Comparison of ENCODE assay signal across 1 cellular context in genomic region chr22:46362221-46362933, GRCh38.
TF ChIP-seq lines count a peak whose summit lies in the region.

No MANE protein-coding gene starts in this region.

TF ChIP-seq in HepG2, 621 proteins besides CTCF, POLR2A, EP300 and RAD21 (continued from another document and continues in another):
- TF ChIP-seq HMGA1 (CRISPR knock-in tag; conservative IDR thresholded peaks at IDR 0.05) (no peak), EEA1 (CRISPR knock-in tag; IDR thresholded peaks at IDR 0.05; ENCODE audit: borderline replicate concordance) (no peak), ZNF674 (CRISPR knock-in tag; IDR thresholded peaks at IDR 0.05; ENCODE audit: low read depth) (no peak), DMTF1 (CRISPR knock-in tag; IDR thresholded peaks at IDR 0.05) (no peak), ZNF629 (CRISPR knock-in tag; conservative IDR thresholded peaks at IDR 0.05) (0 out of 2 replicates have a peak, but pooled peaks have one; percentile 24), ZNF720 (CRISPR knock-in tag; IDR thresholded peaks at IDR 0.05) (no peak), MYC (CRISPR knock-in tag; IDR thresholded peaks at IDR 0.05; ENCODE audit: borderline replicate concordance) (no peak; the same call in 1 of the 2 replicates), ZNF776 (CRISPR knock-in tag; IDR thresholded peaks at IDR 0.05) (no peak), HMG20B (CRISPR knock-in tag; conservative IDR thresholded peaks at IDR 0.05) (no peak), PHF21A (CRISPR knock-in tag; IDR thresholded peaks at IDR 0.05) (peak; percentile 80), ZNF891 (CRISPR knock-in tag; IDR thresholded peaks at IDR 0.05) (no peak), SAFB2 (CRISPR knock-in tag; IDR thresholded peaks at IDR 0.05; ENCODE audit: borderline replicate concordance, low read depth) (peak; percentile 32; the same call in 1 of the 2 replicates), ZNF207 (IDR thresholded peaks at IDR 0.05; ENCODE audit: borderline replicate concordance) (no peak), ZNF501 (CRISPR knock-in tag; IDR thresholded peaks at IDR 0.05) (no peak), REXO4 (CRISPR knock-in tag; IDR thresholded peaks at IDR 0.05; ENCODE audit: borderline replicate concordance) (no peak), DNMT3B (CRISPR knock-in tag; conservative IDR thresholded peaks at IDR 0.05) (no peak), RNF2 (conservative IDR thresholded peaks at IDR 0.05; ENCODE audit: low read depth) (no peak; the same call in 1 of the 2 replicates), RFXAP (CRISPR knock-in tag; IDR thresholded peaks at IDR 0.05; ENCODE audit: borderline replicate concordance) (0 out of 2 replicates have a peak, but pooled peaks have one; percentile 52), KLF13 (CRISPR knock-in tag; IDR thresholded peaks at IDR 0.05) (no peak), HMGXB4 (CRISPR knock-in tag; IDR thresholded peaks at IDR 0.05; ENCODE audit: borderline replicate concordance in 1 of 2, low read depth in 1 of 2) (peak in 1 of 2 experiments; percentile 50; a peak in 1 of 4 replicates), ZNF550 (CRISPR knock-in tag; IDR thresholded peaks at IDR 0.05; ENCODE audit: borderline replicate concordance) (no peak), CBFB (CRISPR knock-in tag; IDR thresholded peaks at IDR 0.05) (no peak), POLR2AphosphoS2 (IDR thresholded peaks at IDR 0.05; ENCODE audit: low read depth, low read length) (no peak), ZNF30 (CRISPR knock-in tag; IDR thresholded peaks at IDR 0.05) (no peak), ZSCAN20 (CRISPR knock-in tag; IDR thresholded peaks at IDR 0.05; ENCODE audit: borderline replicate concordance) (no peak), MEIS1 (CRISPR knock-in tag; IDR thresholded peaks at IDR 0.05; ENCODE audit: borderline replicate concordance) (peak; percentile 48; the same call in 1 of the 2 replicates), PPARG (CRISPR knock-in tag; conservative IDR thresholded peaks at IDR 0.05) (peak; percentile 37; the same call in 1 of the 2 replicates), ZGPAT (CRISPR knock-in tag; IDR thresholded peaks at IDR 0.05) (0 out of 2 replicates have a peak, but pooled peaks have one; percentile 33), ETV5 (CRISPR knock-in tag; IDR thresholded peaks at IDR 0.05; ENCODE audit: borderline replicate concordance) (peak; percentile 66; the same call in 1 of the 2 replicates), NFE2 (CRISPR knock-in tag; IDR thresholded peaks at IDR 0.05) (no peak), NFRKB (IDR thresholded peaks at IDR 0.05) (no peak), MED8 (CRISPR knock-in tag; IDR thresholded peaks at IDR 0.05; ENCODE audit: insufficient replicate concordance) (no peak), CHD4 (IDR thresholded peaks at IDR 0.05; ENCODE audit: borderline replicate concordance, low read length) (0 out of 2 replicates have a peak, but pooled peaks have one; percentile 12), ZSCAN29 (CRISPR knock-in tag; conservative IDR thresholded peaks at IDR 0.05) (no peak), NR0B2 (CRISPR knock-in tag; IDR thresholded peaks at IDR 0.05) (no peak), ZNF616 (CRISPR knock-in tag; IDR thresholded peaks at IDR 0.05; ENCODE audit: low read depth) (no peak), SMARCE1 (IDR thresholded peaks at IDR 0.05; ENCODE audit: borderline replicate concordance) (no peak), CEBPG (CRISPR knock-in tag; IDR thresholded peaks at IDR 0.05) (peak; percentile 73), ZNF7 (CRISPR knock-in tag; IDR thresholded peaks at IDR 0.05) (no peak), NR2F6 (IDR thresholded peaks at IDR 0.05) (no peak), NR2F6 (CRISPR knock-in tag; IDR thresholded peaks at IDR 0.05) (0 out of 2 replicates have a peak, but pooled peaks have one; percentile 7), ZSCAN21 (CRISPR knock-in tag; IDR thresholded peaks at IDR 0.05; ENCODE audit: borderline replicate concordance) (no peak), ZBTB46 (CRISPR knock-in tag; IDR thresholded peaks at IDR 0.05; ENCODE audit: borderline replicate concordance) (no peak), ZNF335 (CRISPR knock-in tag; IDR thresholded peaks at IDR 0.05) (no peak), ZNF780A (CRISPR knock-in tag; IDR thresholded peaks at IDR 0.05) (no peak), FOXK2 (IDR thresholded peaks at IDR 0.05) (no peak), ZNF333 (CRISPR knock-in tag; IDR thresholded peaks at IDR 0.05; ENCODE audit: borderline replicate concordance) (no peak), ZNF10 (CRISPR knock-in tag; IDR thresholded peaks at IDR 0.05; ENCODE audit: borderline replicate concordance, low read depth) (no peak), TOE1 (CRISPR knock-in tag; IDR thresholded peaks at IDR 0.05) (no peak), MIXL1 (CRISPR knock-in tag; IDR thresholded peaks at IDR 0.05) (no peak), LCORL (IDR thresholded peaks at IDR 0.05) (no peak), LCORL (CRISPR knock-in tag; IDR thresholded peaks at IDR 0.05) (peak; percentile 54), FIP1L1 (IDR thresholded peaks at IDR 0.05; ENCODE audit: borderline replicate concordance, insufficient read depth, low read depth, low read length) (no peak), HNF4A (CRISPR knock-in tag; IDR thresholded peaks at IDR 0.05) (peak; percentile 69)
- TF ChIP-seq, protein P1, sequence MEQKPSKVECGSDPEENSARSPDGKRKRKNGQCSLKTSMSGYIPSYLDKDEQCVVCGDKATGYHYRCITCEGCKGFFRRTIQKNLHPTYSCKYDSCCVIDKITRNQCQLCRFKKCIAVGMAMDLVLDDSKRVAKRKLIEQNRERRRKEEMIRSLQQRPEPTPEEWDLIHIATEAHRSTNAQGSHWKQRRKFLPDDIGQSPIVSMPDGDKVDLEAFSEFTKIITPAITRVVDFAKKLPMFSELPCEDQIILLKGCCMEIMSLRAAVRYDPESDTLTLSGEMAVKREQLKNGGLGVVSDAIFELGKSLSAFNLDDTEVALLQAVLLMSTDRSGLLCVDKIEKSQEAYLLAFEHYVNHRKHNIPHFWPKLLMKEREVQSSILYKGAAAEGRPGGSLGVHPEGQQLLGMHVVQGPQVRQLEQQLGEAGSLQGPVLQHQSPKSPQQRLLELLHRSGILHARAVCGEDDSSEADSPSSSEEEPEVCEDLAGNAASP (CRISPR knock-in tag; IDR thresholded peaks at IDR 0.05; ENCODE audit: borderline replicate concordance) = peak; percentile 33; the same call in 1 of the 2 replicates
- TF ChIP-seq, protein P2, sequence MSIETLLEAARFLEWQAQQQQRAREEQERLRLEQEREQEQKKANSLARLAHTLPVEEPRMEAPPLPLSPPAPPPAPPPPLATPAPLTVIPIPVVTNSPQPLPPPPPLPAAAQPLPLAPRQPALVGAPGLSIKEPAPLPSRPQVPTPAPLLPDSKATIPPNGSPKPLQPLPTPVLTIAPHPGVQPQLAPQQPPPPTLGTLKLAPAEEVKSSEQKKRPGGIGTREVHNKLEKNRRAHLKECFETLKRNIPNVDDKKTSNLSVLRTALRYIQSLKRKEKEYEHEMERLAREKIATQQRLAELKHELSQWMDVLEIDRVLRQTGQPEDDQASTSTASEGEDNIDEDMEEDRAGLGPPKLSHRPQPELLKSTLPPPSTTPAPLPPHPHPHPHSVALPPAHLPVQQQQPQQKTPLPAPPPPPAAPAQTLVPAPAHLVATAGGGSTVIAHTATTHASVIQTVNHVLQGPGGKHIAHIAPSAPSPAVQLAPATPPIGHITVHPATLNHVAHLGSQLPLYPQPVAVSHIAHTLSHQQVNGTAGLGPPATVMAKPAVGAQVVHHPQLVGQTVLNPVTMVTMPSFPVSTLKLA (IDR thresholded peaks at IDR 0.05) = no peak
- TF ChIP-seq, protein P3, sequence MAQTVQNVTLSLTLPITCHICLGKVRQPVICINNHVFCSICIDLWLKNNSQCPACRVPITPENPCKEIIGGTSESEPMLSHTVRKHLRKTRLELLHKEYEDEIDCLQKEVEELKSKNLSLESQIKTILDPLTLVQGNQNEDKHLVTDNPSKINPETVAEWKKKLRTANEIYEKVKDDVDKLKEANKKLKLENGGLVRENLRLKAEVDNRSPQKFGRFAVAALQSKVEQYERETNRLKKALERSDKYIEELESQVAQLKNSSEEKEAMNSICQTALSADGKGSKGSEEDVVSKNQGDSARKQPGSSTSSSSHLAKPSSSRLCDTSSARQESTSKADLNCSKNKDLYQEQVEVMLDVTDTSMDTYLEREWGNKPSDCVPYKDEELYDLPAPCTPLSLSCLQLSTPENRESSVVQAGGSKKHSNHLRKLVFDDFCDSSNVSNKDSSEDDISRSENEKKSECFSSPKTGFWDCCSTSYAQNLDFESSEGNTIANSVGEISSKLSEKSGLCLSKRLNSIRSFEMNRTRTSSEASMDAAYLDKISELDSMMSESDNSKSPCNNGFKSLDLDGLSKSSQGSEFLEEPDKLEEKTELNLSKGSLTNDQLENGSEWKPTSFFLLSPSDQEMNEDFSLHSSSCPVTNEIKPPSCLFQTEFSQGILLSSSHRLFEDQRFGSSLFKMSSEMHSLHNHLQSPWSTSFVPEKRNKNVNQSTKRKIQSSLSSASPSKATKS (CRISPR knock-in tag; IDR thresholded peaks at IDR 0.05) = no peak
